ENCODE assay signal across 27 cellular contexts in genomic region chr6:5286780-5287179, GRCh38. TPM values are rescaled to one million over a fixed set of nuclear protein-coding genes. Genes with fewer than 3 reads are reported as not detected.
DNase-seq lines count a peak whose midpoint lies in the region; ATAC-seq, FAIRE-seq and TF ChIP-seq lines count a peak whose summit lies in the region.
"Had no signal": no experiment of that assay in that cellular context is flagged by ENCODE, and none has a peak within 500 bp of the region (broad histone marks: within the 10 kb centered on the region; RNA-seq: fewer than 3 reads in every experiment).

No MANE protein-coding gene starts in this region.

- ATAC-seq in GM19463 (IDR thresholded peaks at IDR 0.05; ENCODE audit: unreplicated experiment) (peak; percentile 83), GM21381 (IDR thresholded peaks at IDR 0.05; ENCODE audit: unreplicated experiment) (no peak)
- ATAC-seq: stimulated activated effector memory CD8-positive, alpha-beta T cell treated with anti-CD3 and anti-CD28 coated beads, Interleukin-12 subunit alpha, Interleukin-12 subunit beta, amount 100 ng/mL, for 72 hours had no signal

- H3K4me3 Mint-ChIP-seq in type B pancreatic cell: no peak overlapping the region
- H3K4me3 Mint-ChIP-seq: activated CD4-positive, alpha-beta memory T cell treated with anti-CD3 and anti-CD28 coated beads, Interleukin-2, amount 10 ng/mL, durations not matched to agents 7 days and 5 days; activated naive CD4-positive, alpha-beta T cell treated with anti-CD3 and anti-CD28 coated beads, Interleukin-2, amount 10 ng/mL, durations not matched to agents 7 days and 5 days; CD4-positive, alpha-beta memory T cell; naive B cell; stimulated activated effector memory CD8-positive, alpha-beta T cell treated with anti-CD3 and anti-CD28 coated beads, Interleukin-12 subunit alpha, Interleukin-12 subunit beta, amount 100 ng/mL, for 72 hours had no signal

- H3K27me3 Mint-ChIP-seq in type B pancreatic cell: no peaks in the 10 kb centered on the region
- H3K27me3 Mint-ChIP-seq: activated CD4-positive, alpha-beta memory T cell treated with anti-CD3 and anti-CD28 coated beads, Interleukin-2, amount 10 ng/mL, durations not matched to agents 7 days and 5 days; activated naive CD4-positive, alpha-beta T cell treated with anti-CD3 and anti-CD28 coated beads, Interleukin-2, amount 10 ng/mL, durations not matched to agents 7 days and 5 days; CD4-positive, alpha-beta memory T cell; naive B cell had no signal

- FAIRE-seq in GM12892 (lab: Jason Lieb, UNC): peak; percentile 51
- FAIRE-seq: kidney had no signal

- H3K36me3 Mint-ChIP-seq in type B pancreatic cell: no peaks in the 10 kb centered on the region
- H3K36me3 Mint-ChIP-seq: activated naive CD4-positive, alpha-beta T cell treated with anti-CD3 and anti-CD28 coated beads, Interleukin-2, amount 10 ng/mL, durations not matched to agents 7 days and 5 days; stimulated activated effector memory CD8-positive, alpha-beta T cell treated with anti-CD3 and anti-CD28 coated beads, Interleukin-12 subunit alpha, Interleukin-12 subunit beta, amount 100 ng/mL, for 72 hours had no signal

- H3K27ac Mint-ChIP-seq in type B pancreatic cell: no peak overlapping the region
- H3K27ac Mint-ChIP-seq: activated CD4-positive, alpha-beta memory T cell treated with anti-CD3 and anti-CD28 coated beads, Interleukin-2, amount 10 ng/mL, durations not matched to agents 7 days and 5 days; activated naive CD4-positive, alpha-beta T cell treated with anti-CD3 and anti-CD28 coated beads, Interleukin-2, amount 10 ng/mL, durations not matched to agents 7 days and 5 days had no signal

- TF ChIP-seq POLR2A in GM12892 (IDR thresholded peaks at IDR 0.05; ENCODE audit: low read depth, low read length): no peak

- TF ChIP-seq CTCF in type B pancreatic cell (conservative IDR thresholded peaks at IDR 0.05): no peak

- DNase-seq in GM12892 (ENCODE audit: insufficient read length): no peak
- DNase-seq in HK-2 (ENCODE audit: unreplicated experiment): peak; percentile 34
- DNase-seq in myocyte (ENCODE audit: low read depth): peak; percentile 20
- no peak for DNase-seq in OCI-M1 (lab: John Stamatoyannopoulos, UW)
- DNase-seq in type B pancreatic cell (ENCODE audit: extremely low spot score, unreplicated experiment): no peak
- DNase-seq in DMS53 (lab: John Stamatoyannopoulos, UW): no peak
- DNase-seq: activated CD4-positive, alpha-beta memory T cell treated with anti-CD3 and anti-CD28 coated beads, Interleukin-2, amount 10 ng/mL, durations not matched to agents 7 days and 5 days; activated naive CD4-positive, alpha-beta T cell treated with anti-CD3 and anti-CD28 coated beads, Interleukin-2, amount 10 ng/mL, durations not matched to agents 7 days and 5 days; activated T-cell treated with anti-CD3 and anti-CD28 coated beads for 4 hours; CD4-positive, alpha-beta memory T cell; DMS153; foreskin keratinocyte; GF-D8; HFFc6; KG1; kidney; mammary epithelial cell; MV-4-11; naive B cell; NCI-H1930; sigmoid colon; SJCRH30; T-helper 2 cell; transverse colon had no signal

- H3K9me3 Mint-ChIP-seq in type B pancreatic cell: no peaks in the 10 kb centered on the region
- H3K9me3 Mint-ChIP-seq: activated CD4-positive, alpha-beta memory T cell treated with anti-CD3 and anti-CD28 coated beads, Interleukin-2, amount 10 ng/mL, durations not matched to agents 7 days and 5 days; activated naive CD4-positive, alpha-beta T cell treated with anti-CD3 and anti-CD28 coated beads, Interleukin-2, amount 10 ng/mL, durations not matched to agents 7 days and 5 days; CD4-positive, alpha-beta memory T cell; HFFc6; naive B cell; stimulated activated effector memory CD8-positive, alpha-beta T cell treated with anti-CD3 and anti-CD28 coated beads, Interleukin-12 subunit alpha, Interleukin-12 subunit beta, amount 100 ng/mL, for 72 hours had no signal

- no peaks in the 10 kb centered on the region for H3K4me1 Mint-ChIP-seq in type B pancreatic cell (ENCODE audit: unreplicated experiment)
- H3K4me1 Mint-ChIP-seq: activated naive CD4-positive, alpha-beta T cell treated with anti-CD3 and anti-CD28 coated beads, Interleukin-2, amount 10 ng/mL, durations not matched to agents 7 days and 5 days had no signal

RNA-seq across cellular contexts. Expression of gene FARS2, which starts 25.5 kb away (rescaled TPM):
- 14.9 TPM for polyA plus RNA-seq in GM12892 (2012; ENCODE audit: missing spikeins)
- total RNA-seq in myocyte: 7.3 and 10.1 TPM in 2 replicates
- 13.3 TPM for polyA plus RNA-seq in myocyte (2012)
- total RNA-seq in type B pancreatic cell (ENCODE audit: low replicate concordance): 13.1 and 21.9 TPM in 2 replicates

RNA-seq across cellular contexts. Expression of gene LYRM4, which starts 26.0 kb away (rescaled TPM):
- polyA plus RNA-seq in GM12892 (2012; ENCODE audit: missing spikeins): 56.5 TPM
- total RNA-seq in myocyte (16.4 and 20.9 TPM in 2 replicates), type B pancreatic cell (ENCODE audit: low replicate concordance) (25.2 and 39.5 TPM in 2 replicates)
- 28.1 TPM for polyA plus RNA-seq in myocyte (2012)

Comparison
In these comparisons a context has a peak if more than half of its experiments do, and no peak if none do; other contexts are left out.
1. DNase-seq: peak in HK-2 (single experiment) and myocyte (single experiment); none in GM12892 (single experiment), OCI-M1 (single experiment), type B pancreatic cell (single experiment) and DMS53 (single experiment).